16 cellular contexts compared by ENCODE assay signal in genomic region chr6:30127238-30128093, GRCh38. TPM values are rescaled to one million over a fixed set of nuclear protein-coding genes. Genes with fewer than 3 reads are reported as not detected.
DNase-seq lines count a peak whose midpoint lies in the region; ATAC-seq and TF ChIP-seq lines count a peak whose summit lies in the region.
"Had no signal": no experiment of that assay in that cellular context is flagged by ENCODE, and none has a peak within 500 bp of the region (broad histone marks: within the 10 kb centered on the region; RNA-seq: fewer than 3 reads in every experiment).

No MANE protein-coding gene starts in this region.

- H3K4me3 Mint-ChIP-seq in activated T-cell treated with anti-CD3 and anti-CD28 coated beads, Interleukin-2, amount 50 U/mL, for 24 hours = no peak overlapping the region
- peak overlapping the region in 1 of 2 donors; percentile 53 for H3K4me3 Mint-ChIP-seq in activated T-cell treated with anti-CD3 and anti-CD28 coated beads, Interleukin-2, amount 50 U/mL, for 72 hours
- H3K4me3 Mint-ChIP-seq: activated CD4-positive, alpha-beta memory T cell treated with anti-CD3 and anti-CD28 coated beads for 36 hours had no signal

- H3K18ac ChIP-seq in mesendoderm (ENCODE audit: low read length) = no peak overlapping the region

- H3K56ac ChIP-seq in mesendoderm (ENCODE audit: low read length) = no peak overlapping the region

- no peaks in the 10 kb centered on the region for H3K9me3 Mint-ChIP-seq in activated T-cell treated with anti-CD3 and anti-CD28 coated beads, Interleukin-2, amount 50 U/mL, for 24 hours
- no peaks in the 10 kb centered on the region for H3K9me3 Mint-ChIP-seq in activated T-cell treated with anti-CD3 and anti-CD28 coated beads, Interleukin-2, amount 50 U/mL, for 72 hours
- H3K9me3 Mint-ChIP-seq: activated CD4-positive, alpha-beta memory T cell treated with anti-CD3 and anti-CD28 coated beads for 36 hours had no signal

- intact Hi-C loops in testis (cut with DNase I; ENCODE audit: low total_unique reads) (no loop called here), stomach (cut with DNase I; ENCODE audit: low total_unique reads) (no loop called here)

- no peak overlapping the region for H3K23ac ChIP-seq in mesendoderm (ENCODE audit: low read length)

- no peak overlapping the region for H3K27ac Mint-ChIP-seq in activated T-cell treated with anti-CD3 and anti-CD28 coated beads, Interleukin-2, amount 50 U/mL, for 24 hours
- no peak overlapping the region for H3K27ac Mint-ChIP-seq in activated T-cell treated with anti-CD3 and anti-CD28 coated beads, Interleukin-2, amount 50 U/mL, for 72 hours
- H3K27ac Mint-ChIP-seq: activated CD4-positive, alpha-beta memory T cell treated with anti-CD3 and anti-CD28 coated beads for 36 hours had no signal

- TF ChIP-seq POLR2A in testis (IDR thresholded peaks at IDR 0.05) = no peak
- TF ChIP-seq POLR2A in stomach (IDR thresholded peaks at IDR 0.05) = no peak

- no peak for ATAC-seq in activated T-cell treated with anti-CD3 and anti-CD28 coated beads, Interleukin-2, amount 50 U/mL, for 72 hours (replicated peaks in 1 of 2)

- no peaks in the 10 kb centered on the region for H3K4me1 ChIP-seq in mesendoderm (ENCODE audit: control insufficient read depth, low read depth, low read length)
- H3K4me1 ChIP-seq in testis = peaks cover 12% of the 10 kb centered on the region
- peaks cover 7 to 24% (median 18%) of the 10 kb centered on the region in 4 donors for H3K4me1 ChIP-seq in stomach

- no CpG with 5 or more reads among the region's 50 CpGs for WGBS in mesendoderm (ENCODE audit: extremely low coverage, insufficient coverage, low lambda C conversion rate)
- WGBS in testis, 2 donors = 6 to 9% methylated on average over 50 of the region's 50 CpGs
- WGBS in stomach, 5 donors = 8 to 18% (median 10%) methylated on average over 35 to 50 of the region's 50 CpGs

- H2BK120ac ChIP-seq in mesendoderm (ENCODE audit: low read depth, low read length) = no peak overlapping the region

- peaks cover 74% of the 10 kb centered on the region for H3K27me3 Mint-ChIP-seq in activated T-cell treated with anti-CD3 and anti-CD28 coated beads, Interleukin-2, amount 50 U/mL, for 24 hours
- H3K27me3 Mint-ChIP-seq in activated T-cell treated with anti-CD3 and anti-CD28 coated beads, Interleukin-2, amount 50 U/mL, for 72 hours (ENCODE audit: low read depth) = peaks cover 71% of the 10 kb centered on the region

- H3K4me3 ChIP-seq in epithelial cell of proximal tubule (ENCODE audit: low read depth, low read length) (peak overlapping the region; percentile 7), mesendoderm (ENCODE audit: low read length) (no peak overlapping the region), testis (peak overlapping the region; percentile 23 to 51), stomach (peak overlapping the region in 2 of 4 donors; percentile 23 to 34)
- H3K4me3 ChIP-seq: HAP-1 had no signal

- no peaks in the 10 kb centered on the region for H3K36me3 Mint-ChIP-seq in activated T-cell treated with anti-CD3 and anti-CD28 coated beads, Interleukin-2, amount 50 U/mL, for 24 hours (ENCODE audit: low read depth)
- H3K36me3 Mint-ChIP-seq in activated T-cell treated with anti-CD3 and anti-CD28 coated beads, Interleukin-2, amount 50 U/mL, for 72 hours (ENCODE audit: insufficient read depth in 2 of 2) = no peaks in the 10 kb centered on the region
- H3K36me3 Mint-ChIP-seq: activated CD4-positive, alpha-beta memory T cell treated with anti-CD3 and anti-CD28 coated beads for 36 hours had no signal

- peaks cover 24% of the 10 kb centered on the region for H3K4me1 Mint-ChIP-seq in activated T-cell treated with anti-CD3 and anti-CD28 coated beads, Interleukin-2, amount 50 U/mL, for 24 hours (ENCODE audit: low read depth)
- peaks cover 33% of the 10 kb centered on the region for H3K4me1 Mint-ChIP-seq in activated T-cell treated with anti-CD3 and anti-CD28 coated beads, Interleukin-2, amount 50 U/mL, for 72 hours (ENCODE audit: low read depth)

- TF ChIP-seq CTCF in epithelial cell of proximal tubule (conservative IDR thresholded peaks at IDR 0.05; ENCODE audit: low read depth, low read length) (no peak), testis (IDR thresholded peaks at IDR 0.05) (no peak), stomach (IDR thresholded peaks at IDR 0.05) (no peak)

- H3K9ac ChIP-seq in mesendoderm (ENCODE audit: low read length) = peak overlapping the region; percentile 32

- peak overlapping the region; percentile 68 for H3K4me2 ChIP-seq in mesendoderm (ENCODE audit: low read length)

- no peaks in the 10 kb centered on the region for H3K36me3 ChIP-seq in mesendoderm (ENCODE audit: control insufficient read depth, insufficient read depth, low read length)
- H3K36me3 ChIP-seq in testis (ENCODE audit: low read depth, missing control alignments) = no peaks in the 10 kb centered on the region
- no peaks in the 10 kb centered on the region for H3K36me3 ChIP-seq in stomach
- H3K36me3 ChIP-seq: HAP-1 had no signal

- H3K79me1 ChIP-seq in mesendoderm (ENCODE audit: low read length) = no peaks in the 10 kb centered on the region

- H4K8ac ChIP-seq in mesendoderm (ENCODE audit: low read depth, low read length) = no peak overlapping the region

- H3K27ac ChIP-seq in mesendoderm (ENCODE audit: low read depth, low read length) (no peak overlapping the region), testis (no peak overlapping the region), stomach (no peak overlapping the region)

- peak; percentile 34 for DNase-seq in activated T-cell treated with anti-CD3 and anti-CD28 coated beads, Interleukin-2, amount 50 U/mL, for 24 hours
- DNase-seq in activated T-cell treated with anti-CD3 and anti-CD28 coated beads, Interleukin-2, amount 50 U/mL, for 72 hours = no peak
- DNase-seq in epithelial cell of proximal tubule (ENCODE audit: low read depth) = no peak
- peak; percentile 55 for DNase-seq in mesendoderm
- DNase-seq in testis = peak; percentile 32
- no peak for DNase-seq in DMS114 treated with DMSO at 0.1 percent for 48 hours (lab: John Stamatoyannopoulos, UW; ENCODE audit: unreplicated experiment)
- DNase-seq in DMS 273 treated with DMSO at 0.1 percent for 48 hours (lab: John Stamatoyannopoulos, UW) = no peak
- no peak for DNase-seq in stomach
- DNase-seq: activated CD4-positive, alpha-beta memory T cell treated with anti-CD3 and anti-CD28 coated beads for 36 hours; activated naive CD4-positive, alpha-beta T cell treated with Interleukin-2 at 50 U/mL for 16 hours; KBM-7; midbrain; NCI-H2081 had no signal

- no peaks in the 10 kb centered on the region for H3K79me2 ChIP-seq in mesendoderm (ENCODE audit: control insufficient read depth, insufficient read depth, low read length)

- no peak overlapping the region for H2BK15ac ChIP-seq in mesendoderm (replicated peaks; ENCODE audit: low read depth)

- no peak overlapping the region for H2AK5ac ChIP-seq in mesendoderm (ENCODE audit: low read length)

- H2BK5ac ChIP-seq in mesendoderm (ENCODE audit: low read length) = no peak overlapping the region

- no peak overlapping the region for H4K5ac ChIP-seq in mesendoderm (ENCODE audit: low read length)

- H3K27me3 ChIP-seq in mesendoderm (ENCODE audit: insufficient read depth, low read length, poor library complexity) (peaks cover 28% of the 10 kb centered on the region), testis (no peaks in the 10 kb centered on the region), stomach (peaks cover 11 to 80% (median 47%) of the 10 kb centered on the region in 3 donors)

- TF ChIP-seq EP300 in stomach (IDR thresholded peaks at IDR 0.05) = no peak

- no peak overlapping the region for H3K4ac ChIP-seq in mesendoderm (ENCODE audit: low read depth, low read length)

- no peaks in the 10 kb centered on the region for H3K9me3 ChIP-seq in testis
- H3K9me3 ChIP-seq in stomach = no peaks in the 10 kb centered on the region
- H3K9me3 ChIP-seq: HAP-1 had no signal

RNA-seq across cellular contexts. Expression of gene TRIM40, which starts 8.5 kb away (rescaled TPM):
- not detected for total RNA-seq in activated T-cell treated with anti-CD3 and anti-CD28 coated beads, Interleukin-2, amount 50 U/mL, for 72 hours
- not detected in 2 replicates for total RNA-seq in epithelial cell of proximal tubule
- not detected for polyA plus RNA-seq in mesendoderm (2013, experiment 1 of 2)
- polyA plus RNA-seq in mesendoderm (2013, experiment 2 of 2) = not detected
- under 1 TPM; 0.19 to 0.79 TPM for total RNA-seq in testis
- 7.5 TPM for polyA plus RNA-seq in testis (ENCODE audit: insufficient read depth, low read depth, low replicate concordance)
- total RNA-seq in stomach = not detected
- polyA plus RNA-seq in stomach = not detected
- total RNA-seq: A172; activated CD4-positive, alpha-beta memory T cell treated with anti-CD3 and anti-CD28 coated beads for 36 hours; ureter had no signal

RNA-seq across cellular contexts. Expression of gene TRIM31, which starts 14.6 kb away (rescaled TPM):
- total RNA-seq in activated T-cell treated with anti-CD3 and anti-CD28 coated beads, Interleukin-2, amount 50 U/mL, for 72 hours = under 1 TPM in 1 of 2 donors, not detected in 1; 0.12 TPM
- total RNA-seq in epithelial cell of proximal tubule (not detected in 2 replicates), testis (1 to 10 TPM in 1 of 2 donors, under 1 TPM in 1; 0.50 to 4.0 TPM), stomach (10 to 100 TPM in 2 of 5 donors, 1 to 10 TPM in 1, not detected in 2; 4.6 to 12.3 (median 11.0) TPM)
- polyA plus RNA-seq in mesendoderm (2013, experiment 1 of 2) = not detected
- polyA plus RNA-seq in mesendoderm (2013, experiment 2 of 2) = not detected
- polyA plus RNA-seq in testis (ENCODE audit: insufficient read depth, low read depth, low replicate concordance) (6.4 TPM), stomach (10 to 100 TPM in 1 of 3 donors, 1 to 10 TPM in 2; 1.2 to 52.2 (median 4.3) TPM)
- total RNA-seq: A172; activated CD4-positive, alpha-beta memory T cell treated with anti-CD3 and anti-CD28 coated beads for 36 hours had no signal

RNA-seq across cellular contexts. Expression of gene TRIM10, which starts 33.5 kb away (rescaled TPM):
- total RNA-seq in activated T-cell treated with anti-CD3 and anti-CD28 coated beads, Interleukin-2, amount 50 U/mL, for 72 hours = under 1 TPM in 1 of 2 donors, not detected in 1; 0.39 TPM
- not detected in 2 replicates for total RNA-seq in epithelial cell of proximal tubule
- polyA plus RNA-seq in mesendoderm (2013, experiment 1 of 2) = 0.01 TPM
- polyA plus RNA-seq in mesendoderm (2013, experiment 2 of 2) = 0.01 TPM
- total RNA-seq in testis = under 1 TPM in 1 of 2 donors, not detected in 1; 0.25 TPM
- polyA plus RNA-seq in testis (ENCODE audit: insufficient read depth, low read depth, low replicate concordance) = 0.17 TPM
- total RNA-seq in stomach = 1 to 10 TPM in 1 of 5 donors, under 1 TPM in 2, not detected in 2; 0.37 to 2.3 (median 0.58) TPM
- polyA plus RNA-seq in stomach = not detected
- total RNA-seq: A172, ureter had no signal

RNA-seq across cellular contexts. Expression of gene TRIM15, which starts 35.9 kb away (rescaled TPM):
- under 1 TPM; 0.84 to 0.95 TPM for total RNA-seq in activated T-cell treated with anti-CD3 and anti-CD28 coated beads, Interleukin-2, amount 50 U/mL, for 72 hours
- not detected in 2 replicates for total RNA-seq in epithelial cell of proximal tubule
- 0.03 TPM for polyA plus RNA-seq in mesendoderm (2013, experiment 1 of 2)
- 0.04 TPM for polyA plus RNA-seq in mesendoderm (2013, experiment 2 of 2)
- under 1 TPM in 1 of 2 donors, not detected in 1; 0.25 TPM for total RNA-seq in testis
- polyA plus RNA-seq in testis (ENCODE audit: insufficient read depth, low read depth, low replicate concordance) = 1.1 TPM
- total RNA-seq in stomach = 10 to 100 TPM in 1 of 5 donors, not detected in 4; 24.6 TPM
- polyA plus RNA-seq in stomach = under 1 TPM in 1 of 3 donors, not detected in 2; 0.13 TPM
- total RNA-seq: A172, ureter had no signal

RNA-seq across cellular contexts. Expression of gene RNF39, which starts 51.9 kb away (rescaled TPM):
- not detected for total RNA-seq in activated T-cell treated with anti-CD3 and anti-CD28 coated beads, Interleukin-2, amount 50 U/mL, for 72 hours
- total RNA-seq in epithelial cell of proximal tubule (not detected in 2 replicates), testis (1 to 10 TPM; 3.5 to 4.3 TPM), stomach (10 to 100 TPM in 1 of 5 donors, 1 to 10 TPM in 1, under 1 TPM in 1, not detected in 2; 0.18 to 13.5 (median 7.1) TPM)
- 0.13 TPM for polyA plus RNA-seq in mesendoderm (2013, experiment 1 of 2)
- 0.13 TPM for polyA plus RNA-seq in mesendoderm (2013, experiment 2 of 2)
- polyA plus RNA-seq in testis (ENCODE audit: insufficient read depth, low read depth, low replicate concordance) (2.7 TPM), stomach (1 to 10 TPM; 2.4 to 3.4 (median 3.2) TPM)
- total RNA-seq: A172; activated CD4-positive, alpha-beta memory T cell treated with anti-CD3 and anti-CD28 coated beads for 36 hours had no signal

Comparison
In these comparisons a context has a peak if more than half of its experiments do, and no peak if none do; other contexts are left out.
1. DNase-seq: peak in activated T-cell treated with anti-CD3 and anti-CD28 coated beads, Interleukin-2, amount 50 U/mL, for 24 hours (single experiment), mesendoderm (single experiment) and testis (single experiment); none in activated T-cell treated with anti-CD3 and anti-CD28 coated beads, Interleukin-2, amount 50 U/mL, for 72 hours (0 of 2), epithelial cell of proximal tubule (single experiment), DMS114 treated with DMSO at 0.1 percent for 48 hours (single experiment), DMS 273 treated with DMSO at 0.1 percent for 48 hours (single experiment) and stomach (single experiment).